Comparison of ENCODE assay signal across 34 cellular contexts in the genomic region with DNA sequence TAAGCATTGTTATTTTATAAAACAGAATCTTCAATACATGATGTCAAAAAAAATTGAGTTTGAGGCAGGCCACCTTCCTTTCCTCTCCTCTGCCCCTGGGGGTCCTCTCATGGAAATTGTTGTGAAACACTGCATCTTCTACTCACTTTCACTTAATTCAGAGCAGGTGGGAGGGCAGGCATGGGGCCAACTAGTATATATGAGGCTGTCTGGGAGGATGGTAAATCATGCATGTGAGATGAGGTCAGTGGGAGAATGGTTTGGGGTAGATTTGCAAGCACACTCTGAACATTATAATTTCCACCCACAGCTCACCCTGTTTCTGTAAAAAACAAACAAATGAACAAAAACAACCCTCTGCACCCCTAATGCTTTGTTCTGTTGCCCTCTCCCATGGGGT. TPM values are rescaled to one million over a fixed set of nuclear protein-coding genes. Genes with fewer than 3 reads are reported as not detected.
"Had no signal": no experiment of that assay in that cellular context is flagged by ENCODE, and none has a peak within 500 bp of the region (broad histone marks: within the 10 kb centered on the region; RNA-seq: fewer than 3 reads in every experiment).

No MANE protein-coding gene starts in this region.

- H3K27ac ChIP-seq: ascending aorta, cardiac muscle cell, KMS-11, Peyer's patch, SJSA1 had no signal

- H3K4me3 ChIP-seq: ascending aorta, cardiac muscle cell, Peyer's patch, SJSA1 had no signal

- H3K4me1 ChIP-seq: ascending aorta, Peyer's patch, SJSA1 had no signal

- DNase-seq: activated CD4-positive, alpha-beta T cell treated with anti-CD3 and anti-CD28 coated beads, Interleukin-2, amount 10 ng/mL, durations not matched to agents 24 days and 14 days; activated CD4-positive, alpha-beta T cell treated with anti-CD3 and anti-CD28 coated beads, Interleukin-2, amount 50 U/mL, for 4 hours; activated CD8-positive, alpha-beta T cell treated with anti-CD3 and anti-CD28 coated beads for 36 hours; activated effector memory CD4-positive, alpha-beta T cell treated with anti-CD3 and anti-CD28 coated beads, Interleukin-2, amount 50 U/mL, for 16 hours; activated naive CD4-positive, alpha-beta T cell; activated naive CD4-positive, alpha-beta T cell treated with anti-CD3 and anti-CD28 coated beads, Interleukin-2, amount 50 U/mL, for 16 hours; activated naive CD8-positive, alpha-beta T cell treated with anti-CD3 and anti-CD28 coated beads for 36 hours; activated T-cell treated with anti-CD3 and anti-CD28 coated beads, Interleukin-2, amount 50 U/mL, for 1 hour; activated T-cell treated with anti-CD3 and anti-CD28 coated beads, Interleukin-2, amount 50 U/mL, for 72 hours; amygdala; MM.1S; MV-4-11; NCI-H1092; NCI-H1436 treated with DMSO at 0.1 percent for 48 hours; NCI-H1694 treated with DMSO at 0.1 percent for 48 hours; NCI-H2029; NCI-H2227 treated with DMSO at 0.1 percent for 48 hours; NCI-H446; NCI-H510A treated with DMSO at 0.1 percent for 48 hours; NCI-H526 treated with DMSO at 0.1 percent for 48 hours; NK-92 treated with Interleukin-12 subunit alpha and Interleukin-12 subunit beta, amount 100 ng/mL, for 24 hours; PC-3; Peyer's patch; RPMI8226; SHP77 treated with DMSO at 0.1 percent for 48 hours had no signal

- ATAC-seq: activated CD8-positive, alpha-beta T cell treated with anti-CD3 and anti-CD28 coated beads for 36 hours; activated T-cell treated with anti-CD3 and anti-CD28 coated beads, Interleukin-2, amount 50 U/mL, for 72 hours; activated T-helper 17 cell treated with anti-CD3 and anti-CD28 coated beads, Interleukin-2, amount 50 U/mL, for 72 hours; PC-3 had no signal

- H3K36me3 ChIP-seq: ascending aorta, cardiac muscle cell, Peyer's patch, SJSA1 had no signal

RNA-seq across cellular contexts. Expression of a gene that starts 20.5 kb away (rescaled TPM):
- total RNA-seq: activated CD4-positive, alpha-beta T cell treated with anti-CD3 and anti-CD28 coated beads, Interleukin-2, amount 10 ng/mL, durations not matched to agents 24 days and 14 days; activated CD8-positive, alpha-beta memory T cell treated with anti-CD3 and anti-CD28 coated beads for 36 hours; activated CD8-positive, alpha-beta T cell treated with anti-CD3 and anti-CD28 coated beads for 36 hours; activated naive CD8-positive, alpha-beta T cell treated with anti-CD3 and anti-CD28 coated beads for 36 hours; activated T-cell treated with anti-CD3 and anti-CD28 coated beads, Interleukin-2, amount 50 U/mL, for 72 hours; activated T-helper 17 cell treated with anti-CD3 and anti-CD28 coated beads, Interleukin-2, amount 50 U/mL, for 72 hours; ascending aorta; cardiac muscle cell; LHCN-M2; PC-3; Peyer's patch; SJSA1; T-helper 1 cell treated with Interleukin-12 subunit alpha and Interleukin-12 subunit beta and Interleukin-4 antibody, amounts not matched to agents 30 ng/mL and 1 ng/mL, for 36 hours had no signal
- polyA plus RNA-seq: adipose tissue, cardiac muscle cell had no signal
